ENCODE assay signal across 10 cellular contexts in genomic region chr9:78118742-78119473, GRCh38.
DNase-seq lines count a peak whose midpoint lies in the region; ATAC-seq, FAIRE-seq and TF ChIP-seq lines count a peak whose summit lies in the region.
"Had no signal": no experiment of that assay in that cellular context is flagged by ENCODE, and none has a peak within 500 bp of the region (broad histone marks: within the 10 kb centered on the region; RNA-seq: fewer than 3 reads in every experiment).

No MANE protein-coding gene starts in this region.

- 14 to 28% methylated on average over 2 of the region's 2 CpGs for WGBS in esophagus squamous epithelium, 2 donors
- WGBS in smooth muscle cell (ENCODE audit: low lambda C conversion rate): 79% methylated on average over 2 of the region's 2 CpGs

- H2AFZ ChIP-seq in smooth muscle cell (ENCODE audit: low read depth): no peak overlapping the region

- peak; percentile 31 for FAIRE-seq in GM18507 (lab: Jason Lieb, UNC)

- H3F3A ChIP-seq in smooth muscle cell (ENCODE audit: low read depth): no peaks in the 10 kb centered on the region

- no peak overlapping the region for H3K4me2 ChIP-seq in smooth muscle cell

- no peak overlapping the region for H3K4me3 ChIP-seq in fibroblast of villous mesenchyme (ENCODE audit: low read depth, low read length)
- no peak overlapping the region for H3K4me3 ChIP-seq in esophagus squamous epithelium
- H3K4me3 ChIP-seq in HAP-1: no peak overlapping the region
- H3K4me3 ChIP-seq in smooth muscle cell: no peak overlapping the region

- intact Hi-C loops in esophagus squamous epithelium (cut with DNase I): no loop called here

- DNase-seq in GM18507 (ENCODE audit: extremely low spot score, insufficient read length, low read depth) (no peak), NOMO-1 treated with dmso at 0.1 percent for 144 hours (lab: John Stamatoyannopoulos, UW; ENCODE audit: unreplicated experiment) (peak; percentile 12), fibroblast of villous mesenchyme (ENCODE audit: low read depth) (peak; percentile 77), mesenteric fat pad (ENCODE audit: low spot score) (no peak), esophagus squamous epithelium (lab: John Stamatoyannopoulos, UW) (no peak), HAP-1 (ENCODE audit: low spot score in 2 of 2) (no peak), smooth muscle cell (lab: John Stamatoyannopoulos, UW; ENCODE audit: unreplicated experiment) (no peak)
- DNase-seq: left cardiac atrium had no signal

- H4K20me1 ChIP-seq in smooth muscle cell (ENCODE audit: low read depth): no peaks in the 10 kb centered on the region

- H3K4me1 ChIP-seq in esophagus squamous epithelium: peaks cover 0 to 8% (median 4%) of the 10 kb centered on the region in 3 donors
- H3K4me1 ChIP-seq in HAP-1: no peaks in the 10 kb centered on the region
- H3K4me1 ChIP-seq in smooth muscle cell (ENCODE audit: low read depth): no peaks in the 10 kb centered on the region

- H3K9me3 ChIP-seq in esophagus squamous epithelium (no peaks in the 10 kb centered on the region), HAP-1 (no peaks in the 10 kb centered on the region), smooth muscle cell (replicated peaks; ENCODE audit: low read depth) (no peaks in the 10 kb centered on the region)

- H3K27ac ChIP-seq in esophagus squamous epithelium (no peak overlapping the region), smooth muscle cell (ENCODE audit: low read depth) (no peak overlapping the region)

- in situ Hi-C loops in HAP-1 (cut with MboI; ENCODE audit: low sequenced_read_pairs): loop anchor here (25.0 kb wide), 1 partner anchor 682 kb away; no protein-coding TSS in a partner anchor

- H3K36me3 ChIP-seq in esophagus squamous epithelium (no peaks in the 10 kb centered on the region), HAP-1 (replicated peaks) (no peaks in the 10 kb centered on the region), smooth muscle cell (ENCODE audit: low read depth) (no peaks in the 10 kb centered on the region)

- H3K79me2 ChIP-seq in smooth muscle cell (ENCODE audit: low read depth): no peaks in the 10 kb centered on the region

- TF ChIP-seq CTCF in fibroblast of villous mesenchyme (IDR thresholded peaks at IDR 0.05; ENCODE audit: insufficient read depth, low read depth, low read length) (no peak), esophagus squamous epithelium (IDR thresholded peaks at IDR 0.05) (no peak), smooth muscle cell (IDR thresholded peaks at IDR 0.05; ENCODE audit: borderline replicate concordance, insufficient read depth, poor library complexity, severe bottlenecking) (no peak)

- peak; percentile 90 for ATAC-seq in HG02610 (IDR thresholded peaks at IDR 0.05; ENCODE audit: unreplicated experiment)
- ATAC-seq: Panc1 had no signal

- no peak for TF ChIP-seq POLR2A in esophagus squamous epithelium (IDR thresholded peaks at IDR 0.05)

- H3K9ac ChIP-seq in smooth muscle cell (ENCODE audit: low read depth): no peak overlapping the region

- no peaks in the 10 kb centered on the region for H3K27me3 ChIP-seq in esophagus squamous epithelium
- no peaks in the 10 kb centered on the region; the same call in 1 of the 2 replicates for H3K27me3 ChIP-seq in HAP-1 (ENCODE audit: low read depth)
- H3K27me3 ChIP-seq in smooth muscle cell (ENCODE audit: low read depth): no peaks in the 10 kb centered on the region

Comparison
In these comparisons a context has a peak if more than half of its experiments do, and no peak if none do; other contexts are left out.
1. DNase-seq: peak in NOMO-1 treated with dmso at 0.1 percent for 144 hours (single experiment) and fibroblast of villous mesenchyme (single experiment); none in GM18507 (single experiment), mesenteric fat pad (single experiment), esophagus squamous epithelium (single experiment), HAP-1 (0 of 2) and smooth muscle cell (single experiment).